8 cellular contexts compared by ENCODE assay signal in the genomic region with DNA sequence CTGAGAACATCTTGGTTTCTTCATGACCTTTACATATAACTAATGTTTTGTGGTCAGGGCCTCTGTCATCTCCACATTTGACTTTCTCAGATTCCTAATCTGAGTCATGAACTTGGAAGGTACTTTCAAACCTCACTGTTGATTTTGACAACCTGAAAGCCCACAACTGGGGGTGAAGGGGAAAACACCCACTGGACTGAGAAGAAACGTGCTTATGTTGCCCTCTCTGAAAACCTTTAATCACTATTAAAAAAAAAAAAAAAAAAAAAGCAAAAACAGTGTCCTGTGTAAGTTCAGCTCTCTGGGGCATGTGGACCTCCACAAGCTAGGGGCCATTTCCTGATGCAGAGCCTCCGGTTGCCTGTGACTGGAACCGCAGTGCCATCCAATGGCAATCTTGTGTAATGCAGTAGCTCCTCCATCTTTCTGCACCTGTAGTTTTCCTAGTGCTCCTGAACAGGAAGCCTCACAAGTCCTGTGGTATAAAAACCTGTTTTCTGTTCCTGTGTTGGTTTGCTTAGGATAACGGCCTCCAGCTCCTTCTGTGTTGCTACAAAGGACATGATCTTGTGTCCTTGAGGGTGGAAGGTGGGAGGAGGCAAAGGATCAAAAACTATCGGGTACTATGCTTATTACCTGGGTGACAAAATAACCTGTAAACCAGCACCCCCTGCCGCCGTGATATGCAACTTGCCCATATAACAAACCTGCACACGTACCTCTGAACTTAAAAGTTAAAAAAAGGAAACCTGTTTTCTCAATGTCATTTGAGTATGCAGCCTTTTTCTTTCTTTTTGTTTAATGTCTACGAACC.
DNase-seq lines count a peak whose midpoint lies in the region; ATAC-seq, FAIRE-seq and TF ChIP-seq lines count a peak whose summit lies in the region.

No MANE protein-coding gene starts in this region.

- H3F3A ChIP-seq in MM.1S (ENCODE audit: insufficient read depth, low read length) (no peaks in the 10 kb centered on the region; the same call in 1 of the 2 replicates), PC-3 (ENCODE audit: low read length, unreplicated experiment) (no peaks in the 10 kb centered on the region)

- POLR2A ChIA-PET in PC-3 (lab: Charles Lee; ENCODE audit: unreplicated experiment): no interaction called here

- DNase-seq in A172 (ENCODE audit: low spot score): peak; percentile 36
- peak; percentile 73 for DNase-seq in GM13977 (ENCODE audit: low spot score)
- DNase-seq in MM.1S: peak; percentile 86
- DNase-seq in PC-3: peak; percentile 65
- peak in 6 of 7 donors; percentile 17 to 57 (median 36) for DNase-seq in adrenal gland
- peak; percentile 9 for DNase-seq in keratinocyte (ENCODE audit: low read depth, low spot score)
- DNase-seq in stimulated activated naive CD4-positive, alpha-beta T cell treated with Interleukin-2 at 50 U/mL for 16 hours (lab: John Stamatoyannopoulos, UW): peak; percentile 8

- dilution Hi-C loops in keratinocyte (cut with MboI; ENCODE audit: extremely low pct_ligation_motif_present, low sequenced_read_pairs): no loop called here

- H3K27me3 ChIP-seq in MM.1S (replicated peaks; ENCODE audit: insufficient read depth, low read length) (no peaks in the 10 kb centered on the region), PC-3 (ENCODE audit: low read length) (no peaks in the 10 kb centered on the region), adrenal gland (no peaks in the 10 kb centered on the region), keratinocyte (ENCODE audit: control insufficient read depth, extremely low read depth, insufficient read depth, low read length) (no peaks in the 10 kb centered on the region)

- H3K4me3 ChIP-seq in MM.1S (ENCODE audit: low read length) (peak overlapping the region; percentile 57), PC-3 (ENCODE audit: low read length) (no peak overlapping the region), adrenal gland (no peak overlapping the region), keratinocyte (ENCODE audit: control insufficient read depth in 2 of 3, extremely low read depth in 1 of 3, insufficient read depth in 2 of 3, low read depth in 1 of 3, low read length in 3 of 3) (no peak overlapping the region)

- peak; percentile 78 for ATAC-seq in HG02623 (IDR thresholded peaks at IDR 0.05; ENCODE audit: unreplicated experiment)
- ATAC-seq in PC-3: peak; percentile 33

- H3K9me2 ChIP-seq in MM.1S (replicated peaks; ENCODE audit: insufficient read depth, low read length) (no peaks in the 10 kb centered on the region), PC-3 (replicated peaks; ENCODE audit: low read length) (no peaks in the 10 kb centered on the region)

- WGBS in adrenal gland, 4 donors: 21 to 29% (median 24%) methylated on average over 9 of the region's 9 CpGs

- peak; percentile 92 for TF ChIP-seq CTCF in GM13977 (IDR thresholded peaks at IDR 0.05; ENCODE audit: extremely low read depth, insufficient read depth, missing control alignments)
- TF ChIP-seq CTCF in MM.1S (IDR thresholded peaks at IDR 0.05; ENCODE audit: low read length): peak; percentile 91
- TF ChIP-seq CTCF in PC-3 (conservative IDR thresholded peaks at IDR 0.05; ENCODE audit: low read depth, low read length): peak; percentile 65
- peak; percentile 20 to 52 (median 47) for TF ChIP-seq CTCF in adrenal gland (IDR thresholded peaks at IDR 0.05)
- peak; percentile 77 to 90 (median 88) for TF ChIP-seq CTCF in keratinocyte (optimal IDR thresholded peaks at IDR 0.05 in 1 of 3, IDR thresholded peaks at IDR 0.05 in 1 of 3, conservative IDR thresholded peaks at IDR 0.05 in 1 of 3; ENCODE audit: extremely low read depth in 1 of 3, insufficient read depth in 2 of 3, low read length in 3 of 3)

- H3K27ac ChIP-seq in MM.1S (ENCODE audit: low read length) (no peak overlapping the region), PC-3 (ENCODE audit: low read length) (no peak overlapping the region), adrenal gland (no peak overlapping the region), keratinocyte (ENCODE audit: control insufficient read depth, insufficient read depth, low read length) (no peak overlapping the region)

- in situ Hi-C loops in GM13977 (cut with MboI; ENCODE audit: low pct_unique_long_range_greater_than_20kb, low sequenced_read_pairs, unreplicated experiment): loop anchor here (10.0 to 25.0 kb wide), 2 partner anchors 462 to 750 kb away; no protein-coding TSS in a partner anchor

- H3K4me2 ChIP-seq in MM.1S (ENCODE audit: low read depth, low read length): peak overlapping the region; percentile 88
- peak overlapping the region; percentile 49 for H3K4me2 ChIP-seq in PC-3 (ENCODE audit: low read length)
- no peak overlapping the region for H3K4me2 ChIP-seq in keratinocyte (ENCODE audit: control insufficient read depth, extremely low read depth, insufficient read depth, low read depth, low read length)

- H3K9me3 ChIP-seq in MM.1S (replicated peaks; ENCODE audit: insufficient read depth, low read length) (no peaks in the 10 kb centered on the region), PC-3 (ENCODE audit: low read length) (no peaks in the 10 kb centered on the region), adrenal gland (replicated peaks in 1 of 3) (no peaks in the 10 kb centered on the region), keratinocyte (ENCODE audit: control insufficient read depth, low read depth, low read length) (no peaks in the 10 kb centered on the region)

- H3K36me3 ChIP-seq in MM.1S (replicated peaks; ENCODE audit: insufficient read depth, low read length) (no peaks in the 10 kb centered on the region), PC-3 (ENCODE audit: low read depth, low read length) (no peaks in the 10 kb centered on the region), adrenal gland (replicated peaks in 1 of 2) (no peaks in the 10 kb centered on the region), keratinocyte (ENCODE audit: control insufficient read depth in 2 of 2, extremely low read depth in 1 of 2, insufficient read depth in 2 of 2, low read length in 2 of 2) (no peaks in the 10 kb centered on the region)

- peaks cover 5% of the 10 kb centered on the region; the same call in 1 of the 2 replicates for H3K4me1 ChIP-seq in MM.1S (ENCODE audit: low read length)
- H3K4me1 ChIP-seq in PC-3 (ENCODE audit: insufficient read depth, low read length): no peaks in the 10 kb centered on the region
- no peaks in the 10 kb centered on the region for H3K4me1 ChIP-seq in adrenal gland (replicated peaks in 1 of 2)
- no peaks in the 10 kb centered on the region for H3K4me1 ChIP-seq in keratinocyte (ENCODE audit: control insufficient read depth, extremely low read depth, insufficient read depth, low read length)

- CTCF ChIA-PET in PC-3 (lab: Charles Lee): interaction anchor here (0.6 kb wide), 1 partner anchor 194 kb away, joined by 3 read pairs; no protein-coding TSS in a partner anchor

- no peaks in the 10 kb centered on the region for H3K9me1 ChIP-seq in keratinocyte (ENCODE audit: control insufficient read depth, extremely low read depth, insufficient read depth, low read length)

- peak overlapping the region; percentile 87 for H2AFZ ChIP-seq in MM.1S (ENCODE audit: low read length)
- H2AFZ ChIP-seq in PC-3 (ENCODE audit: low read length): peak overlapping the region; percentile 48; the same call in 1 of the 2 replicates
- no peak overlapping the region for H2AFZ ChIP-seq in keratinocyte (ENCODE audit: control insufficient read depth, low read length)

- peak; percentile 70 for FAIRE-seq in keratinocyte (lab: Jason Lieb, UNC)

- intact Hi-C loops in PC-3 (cut with micrococcal nuclease): loop anchor here (1.0 kb wide), 1 partner anchor 458 kb away; no protein-coding TSS in a partner anchor
- intact Hi-C loops in adrenal gland (cut with DNase I): no loop called here

- H3K79me2 ChIP-seq in MM.1S (ENCODE audit: low read length): no peaks in the 10 kb centered on the region
- H3K79me2 ChIP-seq in PC-3 (ENCODE audit: low read length): no peaks in the 10 kb centered on the region
- H3K79me2 ChIP-seq in keratinocyte (ENCODE audit: control insufficient read depth, insufficient read depth, low read length): no peaks in the 10 kb centered on the region

- no peaks in the 10 kb centered on the region for H4K20me1 ChIP-seq in MM.1S (ENCODE audit: insufficient read depth, low read length)
- no peaks in the 10 kb centered on the region for H4K20me1 ChIP-seq in PC-3 (ENCODE audit: low read length)
- H4K20me1 ChIP-seq in keratinocyte (ENCODE audit: control insufficient read depth, extremely low read depth, insufficient read depth, low read length): no peaks in the 10 kb centered on the region

- no peak overlapping the region; the same call in 1 of the 2 replicates for H3K9ac ChIP-seq in MM.1S (ENCODE audit: low read length)
- H3K9ac ChIP-seq in PC-3 (ENCODE audit: low read length): no peak overlapping the region
- no peak overlapping the region for H3K9ac ChIP-seq in keratinocyte (ENCODE audit: control insufficient read depth, extremely low read depth, insufficient read depth, low read length)

- TF ChIP-seq POLR2A in adrenal gland (IDR thresholded peaks at IDR 0.05): no peak

- BruUV-seq in PC-3 (replicated peaks; lab: Mats Ljungman, UMichigan): no TSS peak

Comparison
In these comparisons a context has a peak if more than half of its experiments do, and no peak if none do; other contexts are left out.
1. DNase-seq: peak in every context shown above with its lines; median percentile 86 in MM.1S; 73 in GM13977; 65 in PC-3; 36 in A172; 36 in adrenal gland; 9 in keratinocyte; 8 in stimulated activated naive CD4-positive, alpha-beta T cell treated with Interleukin-2 at 50 U/mL for 16 hours.